1 cellular context compared by ENCODE assay signal in genomic region chr17:73092518-73093135, GRCh38.
TF ChIP-seq lines count a peak whose summit lies in the region.

Gene SLC39A11, minus strand, starts transcription at chr17:73092688. Its CDS starts 3,924 bp downstream, at chr17:73088764.

TF ChIP-seq in K562, 482 proteins besides CTCF, POLR2A, EP300 and RAD21 (continued from another document and continues in another):
- TF ChIP-seq TCF7L2 (IDR thresholded peaks at IDR 0.05; ENCODE audit: low read depth, low read length) (no peak), ZFX (CRISPR knock-in tag; IDR thresholded peaks at IDR 0.05) (no peak), ZNF655 (CRISPR knock-in tag; IDR thresholded peaks at IDR 0.05) (no peak), ZNF140 (CRISPR knock-in tag; IDR thresholded peaks at IDR 0.05) (no peak), KLF13 (tag; IDR thresholded peaks at IDR 0.05; ENCODE audit: borderline replicate concordance, low read depth) (peak; percentile 94; the same call in 1 of the 2 replicates), DNMT1 (IDR thresholded peaks at IDR 0.05) (no peak), TOE1 (IDR thresholded peaks at IDR 0.05; ENCODE audit: borderline replicate concordance) (peak; percentile 77), TOE1 (CRISPR knock-in tag; IDR thresholded peaks at IDR 0.05; ENCODE audit: borderline replicate concordance, low read depth) (no peak), NFATC3 (IDR thresholded peaks at IDR 0.05) (no peak), THRAP3 (IDR thresholded peaks at IDR 0.05; ENCODE audit: borderline replicate concordance) (no peak), ZNF561 (CRISPR knock-in tag; conservative IDR thresholded peaks at IDR 0.05) (no peak), MTF1 (CRISPR knock-in tag; IDR thresholded peaks at IDR 0.05; ENCODE audit: borderline replicate concordance) (no peak), NCOR1 (IDR thresholded peaks at IDR 0.05) (no peak; the same call in 1 of the 2 replicates), GTF2E2 (tag; IDR thresholded peaks at IDR 0.05) (no peak), CBX1 (IDR thresholded peaks at IDR 0.05; ENCODE audit: low read depth) (peak; percentile 64; the same call in 1 of the 2 replicates), RCOR1 (IDR thresholded peaks at IDR 0.05; ENCODE audit: borderline replicate concordance in 1 of 2, low read depth in 2 of 2, low read length in 2 of 2) (peak in 1 of 2 experiments; percentile 53; a peak in 1 of 4 replicates), ZNF253 (CRISPR knock-in tag; conservative IDR thresholded peaks at IDR 0.05) (no peak), PHB2 (IDR thresholded peaks at IDR 0.05; ENCODE audit: low read depth) (no peak), MEF2A (IDR thresholded peaks at IDR 0.05; ENCODE audit: control insufficient read depth, low read depth, low read length) (no peak), HDAC8 (tag; IDR thresholded peaks at IDR 0.05) (no peak), SMARCA5 (IDR thresholded peaks at IDR 0.05) (no peak), RBBP5 (IDR thresholded peaks at IDR 0.05; ENCODE audit: borderline replicate concordance, insufficient read depth, low read length, poor library complexity, severe bottlenecking) (no peak), GATAD2B (IDR thresholded peaks at IDR 0.05; ENCODE audit: borderline replicate concordance) (no peak), FOXK2 (conservative IDR thresholded peaks at IDR 0.05 in 1 of 2, IDR thresholded peaks at IDR 0.05 in 1 of 2; ENCODE audit: low read depth in 2 of 2) (peak; percentile 74 to 91; a peak in 3 of 4 replicates), CHD7 (IDR thresholded peaks at IDR 0.05; ENCODE audit: low read depth, low read length) (no peak), HINFP (tag; conservative IDR thresholded peaks at IDR 0.05; ENCODE audit: low read depth) (no peak), NFIC (IDR thresholded peaks at IDR 0.05) (peak; percentile 54), HNRNPK (IDR thresholded peaks at IDR 0.05; ENCODE audit: low read depth, low read length, poor library complexity, severe bottlenecking) (no peak), KLF16 (IDR thresholded peaks at IDR 0.05) (no peak), ZNF133 (CRISPR knock-in tag; IDR thresholded peaks at IDR 0.05) (no peak), USF1 (CRISPR knock-in tag; IDR thresholded peaks at IDR 0.05) (peak; percentile 93), PHTF2 (CRISPR knock-in tag; IDR thresholded peaks at IDR 0.05) (no peak), ZNF584 (CRISPR knock-in tag; IDR thresholded peaks at IDR 0.05; ENCODE audit: low read depth) (no peak), ZNF146 (CRISPR knock-in tag; IDR thresholded peaks at IDR 0.05; ENCODE audit: unreplicated experiment) (no peak), ARID4B (CRISPR knock-in tag; IDR thresholded peaks at IDR 0.05) (peak; percentile 75)
- TF ChIP-seq, protein P1, sequence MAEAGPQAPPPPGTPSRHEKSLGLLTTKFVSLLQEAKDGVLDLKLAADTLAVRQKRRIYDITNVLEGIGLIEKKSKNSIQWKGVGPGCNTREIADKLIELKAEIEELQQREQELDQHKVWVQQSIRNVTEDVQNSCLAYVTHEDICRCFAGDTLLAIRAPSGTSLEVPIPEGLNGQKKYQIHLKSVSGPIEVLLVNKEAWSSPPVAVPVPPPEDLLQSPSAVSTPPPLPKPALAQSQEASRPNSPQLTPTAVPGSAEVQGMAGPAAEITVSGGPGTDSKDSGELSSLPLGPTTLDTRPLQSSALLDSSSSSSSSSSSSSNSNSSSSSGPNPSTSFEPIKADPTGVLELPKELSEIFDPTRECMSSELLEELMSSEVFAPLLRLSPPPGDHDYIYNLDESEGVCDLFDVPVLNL (CRISPR knock-in tag; IDR thresholded peaks at IDR 0.05; ENCODE audit: low read depth), result no peak
- TF ChIP-seq, protein P2, sequence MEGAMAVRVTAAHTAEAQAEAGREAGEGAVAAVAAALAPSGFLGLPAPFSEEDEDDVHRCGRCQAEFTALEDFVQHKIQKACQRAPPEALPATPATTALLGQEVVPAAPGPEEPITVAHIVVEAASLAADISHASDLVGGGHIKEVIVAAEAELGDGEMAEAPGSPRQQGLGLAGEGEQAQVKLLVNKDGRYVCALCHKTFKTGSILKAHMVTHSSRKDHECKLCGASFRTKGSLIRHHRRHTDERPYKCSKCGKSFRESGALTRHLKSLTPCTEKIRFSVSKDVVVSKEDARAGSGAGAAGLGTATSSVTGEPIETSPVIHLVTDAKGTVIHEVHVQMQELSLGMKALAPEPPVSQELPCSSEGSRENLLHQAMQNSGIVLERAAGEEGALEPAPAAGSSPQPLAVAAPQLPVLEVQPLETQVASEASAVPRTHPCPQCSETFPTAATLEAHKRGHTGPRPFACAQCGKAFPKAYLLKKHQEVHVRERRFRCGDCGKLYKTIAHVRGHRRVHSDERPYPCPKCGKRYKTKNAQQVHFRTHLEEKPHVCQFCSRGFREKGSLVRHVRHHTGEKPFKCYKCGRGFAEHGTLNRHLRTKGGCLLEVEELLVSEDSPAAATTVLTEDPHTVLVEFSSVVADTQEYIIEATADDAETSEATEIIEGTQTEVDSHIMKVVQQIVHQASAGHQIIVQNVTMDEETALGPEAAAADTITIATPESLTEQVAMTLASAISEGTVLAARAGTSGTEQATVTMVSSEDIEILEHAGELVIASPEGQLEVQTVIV (CRISPR knock-in tag; IDR thresholded peaks at IDR 0.05; ENCODE audit: borderline replicate concordance), result no peak
- TF ChIP-seq, protein P3, sequence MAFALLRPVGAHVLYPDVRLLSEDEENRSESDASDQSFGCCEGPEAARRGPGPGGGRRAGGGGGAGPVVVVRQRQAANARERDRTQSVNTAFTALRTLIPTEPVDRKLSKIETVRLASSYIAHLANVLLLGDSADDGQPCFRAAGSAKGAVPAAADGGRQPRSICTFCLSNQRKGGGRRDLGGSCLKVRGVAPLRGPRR (CRISPR knock-in tag; IDR thresholded peaks at IDR 0.05), result no peak
